ENCODE assay signal across 22 cellular contexts in genomic region chr2:202723746-202724145, GRCh38.
"Had no signal": no experiment of that assay in that cellular context is flagged by ENCODE, and none has a peak within 500 bp of the region (broad histone marks: within the 10 kb centered on the region; RNA-seq: fewer than 3 reads in every experiment).

No MANE protein-coding gene starts in this region.

- H3K27ac ChIP-seq: esophagus squamous epithelium, left lung, neutrophil, parathyroid adenoma, suprapubic skin, transverse colon, upper lobe of right lung, uterus had no signal

- H3K27me3 ChIP-seq: esophagus squamous epithelium, left lung, neutrophil, suprapubic skin, transverse colon, upper lobe of right lung, uterus had no signal

- H3K4me1 ChIP-seq: suprapubic skin, transverse colon, upper lobe of right lung, uterus had no signal

- H3K4me3 ChIP-seq: esophagus squamous epithelium, left lung, mucosa of descending colon, smooth muscle cell, suprapubic skin, transverse colon, upper lobe of right lung, uterus had no signal

- DNase-seq: cortex of kidney; effector memory CD8-positive, alpha-beta T cell; erythroblast; esophagus squamous epithelium; left cardiac atrium; left lung; mesenchymal stem cell; mucosa of descending colon; naive B cell; stimulated activated CD4-positive, alpha-beta T cell treated with anti-CD3 and anti-CD28 coated beads, Interleukin-12 subunit alpha, Interleukin-12 subunit beta, amount 100 ng/mL, for 4 hours; stimulated activated CD4-positive, alpha-beta T cell treated with anti-CD3 and anti-CD28 coated beads, Interleukin-1b, Interleukin-23, amount 100 ng/mL, for 48 hours; stimulated activated CD4-positive, alpha-beta T cell treated with anti-CD3 and anti-CD28 coated beads, Interleukin-4, amount 100 ng/mL, for 1 hour; stimulated activated CD8-positive, alpha-beta memory T cell treated with anti-CD3 and anti-CD28 coated beads, Interleukin-4, amount 100 ng/mL, for 48 hours; stimulated activated naive CD4-positive, alpha-beta T cell; stimulated activated naive CD8-positive, alpha-beta T cell treated with anti-CD3 and anti-CD28 coated beads, Interleukin-15, amount 100 ng/mL, for 72 hours; transverse colon; upper lobe of right lung; uterus had no signal

- H3K9ac ChIP-seq: parathyroid adenoma had no signal

- H3K9me3 ChIP-seq: esophagus squamous epithelium, left lung, mucosa of descending colon, neutrophil, suprapubic skin, transverse colon, upper lobe of right lung, uterus had no signal

- H3K4me2 ChIP-seq: smooth muscle cell had no signal

- H3K36me3 ChIP-seq: left lung, neutrophil, suprapubic skin, uterus had no signal

- H2AFZ ChIP-seq: parathyroid adenoma had no signal
